Comparison of ENCODE assay signal across 25 cellular contexts in genomic region chr5:1544294-1545010, GRCh38. TPM values are rescaled to one million over a fixed set of nuclear protein-coding genes. Genes with fewer than 3 reads are reported as not detected.
A peak's percentile ranks its signal among the peaks of the same experiment; 100 is the strongest.
DNase-seq lines count a peak whose midpoint lies in the region; ATAC-seq and TF ChIP-seq lines count a peak whose summit lies in the region.
"Had no signal": no experiment of that assay in that cellular context is flagged by ENCODE, and none has a peak within 500 bp of the region (broad histone marks: within the 10 kb centered on the region; RNA-seq: fewer than 3 reads in every experiment).

No MANE protein-coding gene starts in this region.

- TF ChIP-seq CTCF in RWPE1 (conservative IDR thresholded peaks at IDR 0.05; ENCODE audit: low read depth) (no peak), testis (IDR thresholded peaks at IDR 0.05) (no peak)

- POLR2A ChIA-PET in RWPE1 (lab: Yijun Ruan, JAX; ENCODE audit: low non-redundant PET) = no interaction called here

- no peaks in the 10 kb centered on the region for H3K36me3 ChIP-seq in testis (ENCODE audit: low read depth, missing control alignments)
- H3K36me3 ChIP-seq: breast epithelium, SJCRH30, suprapubic skin had no signal

- WGBS in testis, 2 donors = 75 to 82% methylated on average over 12 of the region's 12 CpGs

- H3K9me3 ChIP-seq in testis = no peaks in the 10 kb centered on the region
- H3K9me3 ChIP-seq: breast epithelium, SJCRH30, suprapubic skin had no signal

- H3K4me3 ChIP-seq in testis = no peak overlapping the region
- H3K4me3 ChIP-seq: breast epithelium, GM12878, GM23338, SJCRH30, suprapubic skin had no signal

- H3K4me1 ChIP-seq in testis = no peaks in the 10 kb centered on the region
- H3K4me1 ChIP-seq: SJCRH30 had no signal

- no peaks in the 10 kb centered on the region for H3K27me3 ChIP-seq in testis
- H3K27me3 ChIP-seq: breast epithelium, SJCRH30 had no signal

- ATAC-seq in left lobe of liver (no peak), HG02588 (IDR thresholded peaks at IDR 0.05; ENCODE audit: unreplicated experiment) (no peak)
- ATAC-seq: GM12878; GM23338; left colon; PC-3; stimulated activated effector memory CD8-positive, alpha-beta T cell treated with anti-CD3 and anti-CD28 coated beads, Interleukin-12 subunit alpha, Interleukin-12 subunit beta, amount 100 ng/mL, for 72 hours; T-cell had no signal

- intact Hi-C loops in testis (cut with DNase I; ENCODE audit: low total_unique reads) = no loop called here
- intact Hi-C loops in posterior vena cava (cut with DNase I) = no loop called here

- H3K27ac ChIP-seq in RWPE1 (peak overlapping the region; percentile 64), testis (no peak overlapping the region)
- H3K27ac ChIP-seq: SJCRH30, suprapubic skin had no signal

- DNase-seq in D341Med (ENCODE audit: low spot score) (peak; percentile 15), RWPE1 (ENCODE audit: low spot score) (no peak), left lobe of liver (ENCODE audit: low spot score) (peak; percentile 27), testis (peak; percentile 6), posterior vena cava (ENCODE audit: low spot score) (no peak)
- no peak for DNase-seq in stimulated activated CD8-positive, alpha-beta memory T cell treated with anti-CD3 and anti-CD28 coated beads, Interleukin-4, amount 100 ng/mL, for 48 hours
- DNase-seq: activated CD4-positive, alpha-beta T cell treated with anti-CD3 and anti-CD28 coated beads for 4 hours; activated effector memory CD4-positive, alpha-beta T cell treated with anti-CD3 and anti-CD28 coated beads, Interleukin-2, amount 50 U/mL, for 16 hours; AML-193; DMS79 treated with DMSO at 0.1 percent for 48 hours; Karpas-422; left colon; NCI-H1092; NCI-H2029; nephron progenitor cell; PC-3; SJCRH30; stimulated activated CD4-positive, alpha-beta T cell treated with anti-CD3 and anti-CD28 coated beads, Interleukin-1b, Interleukin-23, amount 100 ng/mL, for 48 hours; T-cell had no signal

- CTCF ChIA-PET in RWPE1 (lab: Yijun Ruan, JAX) = no interaction called here

- TF ChIP-seq POLR2A in testis (IDR thresholded peaks at IDR 0.05) = no peak

RNA-seq across cellular contexts. Expression of gene LPCAT1, which starts 20.7 kb away (rescaled TPM):
- total RNA-seq in left lobe of liver (8.9 TPM), testis (10 to 100 TPM; 21.1 to 27.1 TPM), posterior vena cava (10 to 100 TPM; 30.8 to 36.9 TPM)
- 23.9 TPM for polyA plus RNA-seq in testis (ENCODE audit: insufficient read depth, low read depth, low replicate concordance)

Comparison
In these comparisons a context has a peak if more than half of its experiments do, and no peak if none do; other contexts are left out.
1. DNase-seq: peak in D341Med (single experiment), left lobe of liver (single experiment) and testis (single experiment); none in RWPE1 (single experiment), stimulated activated CD8-positive, alpha-beta memory T cell treated with anti-CD3 and anti-CD28 coated beads, Interleukin-4, amount 100 ng/mL, for 48 hours (single experiment) and posterior vena cava (single experiment).